Comparison of ENCODE assay signal across 8 cellular contexts in genomic region chrX:129540725-129541184, GRCh38. TPM values are rescaled to one million over a fixed set of nuclear protein-coding genes. Genes with fewer than 3 reads are reported as not detected.
DNase-seq lines count a peak whose midpoint lies in the region; ATAC-seq, FAIRE-seq and TF ChIP-seq lines count a peak whose summit lies in the region.

No MANE protein-coding gene starts in this region.

- no peaks in the 10 kb centered on the region for H3K79me2 ChIP-seq in OCI-LY1 (ENCODE audit: insufficient read depth, low read length)

- H3K4me2 ChIP-seq in OCI-LY1 (ENCODE audit: low read length) = peak overlapping the region; percentile 88

- H3K4me3 ChIP-seq in GM12864 (ENCODE audit: low read depth, low read length) (peak overlapping the region; percentile 54), OCI-LY1 (ENCODE audit: low read depth, low read length, poor library complexity, severe bottlenecking) (peak overlapping the region; percentile 83), uterus (peak overlapping the region; percentile 31 to 41)

- H4K20me1 ChIP-seq in OCI-LY1 (ENCODE audit: insufficient read depth, low read length) = no peaks in the 10 kb centered on the region

- H3K9ac ChIP-seq in OCI-LY1 (ENCODE audit: low read length) = peak overlapping the region; percentile 54; the same call in 1 of the 2 replicates

- TF ChIP-seq CTCF in GM12864 (IDR thresholded peaks at IDR 0.05; ENCODE audit: low read depth, low read length, missing control alignments) (no peak), OCI-LY1 (IDR thresholded peaks at IDR 0.05; ENCODE audit: low read length) (no peak), mesothelial cell of epicardium (IDR thresholded peaks at IDR 0.05; ENCODE audit: unreplicated experiment) (no peak), uterus (IDR thresholded peaks at IDR 0.05) (no peak), D721Med (IDR thresholded peaks at IDR 0.05; ENCODE audit: insufficient read depth, missing control alignments) (no peak)

- no peaks in the 10 kb centered on the region for H3K36me3 ChIP-seq in OCI-LY1 (ENCODE audit: insufficient read depth, low read length)
- no peaks in the 10 kb centered on the region for H3K36me3 ChIP-seq in uterus

- no peaks in the 10 kb centered on the region for H3K9me2 ChIP-seq in OCI-LY1 (ENCODE audit: low read depth, low read length)

- H3K9me3 ChIP-seq in OCI-LY1 (ENCODE audit: low read length) = no peaks in the 10 kb centered on the region
- no peaks in the 10 kb centered on the region for H3K9me3 ChIP-seq in uterus

- no peaks in the 10 kb centered on the region for H3F3A ChIP-seq in OCI-LY1 (ENCODE audit: insufficient read depth, low read length)

- H3K27ac ChIP-seq in OCI-LY1 (ENCODE audit: low read depth, low read length, poor library complexity, severe bottlenecking) (no peak overlapping the region), uterus (peak overlapping the region; percentile 60 to 72)

- H3K9me3 Mint-ChIP-seq in mesothelial cell of epicardium = no peaks in the 10 kb centered on the region

- TF ChIP-seq POLR2A in uterus (IDR thresholded peaks at IDR 0.05) = no peak

- H3K4me3 Mint-ChIP-seq in mesothelial cell of epicardium = peak overlapping the region; percentile 74

- no peaks in the 10 kb centered on the region for H3K27me3 Mint-ChIP-seq in mesothelial cell of epicardium (ENCODE audit: low read depth)

- no peak overlapping the region for H2AFZ ChIP-seq in OCI-LY1 (ENCODE audit: low read length)

- H3K4me1 ChIP-seq in OCI-LY1 (ENCODE audit: insufficient read depth, low read length, severe bottlenecking) (peaks cover 5% of the 10 kb centered on the region), uterus (no peaks in the 10 kb centered on the region)

- H3K27ac Mint-ChIP-seq in mesothelial cell of epicardium = peak overlapping the region; percentile 23

- DNase-seq in GM12864 (ENCODE audit: low read depth) = no peak
- DNase-seq in dermis blood vessel endothelial cell = peak; percentile 16
- DNase-seq in mesothelial cell of epicardium (ENCODE audit: low spot score in 2 of 2, unreplicated experiment in 2 of 2) = no peak
- DNase-seq in uterus = peak in 1 of 2 donors; percentile 18
- DNase-seq in D721Med (ENCODE audit: insufficient read length, low spot score) = no peak
- no peak for DNase-seq in NCI-H1694 treated with DMSO at 0.1 percent for 48 hours (lab: John Stamatoyannopoulos, UW)

- FAIRE-seq in D721Med (lab: Jason Lieb, UNC) = no peak

- peak; percentile 39 for ATAC-seq in HG02678 (IDR thresholded peaks at IDR 0.05; ENCODE audit: unreplicated experiment)

- intact Hi-C loops in uterus (cut with DNase I; ENCODE audit: low total_unique reads) = no loop called here

- H3K27me3 ChIP-seq in OCI-LY1 (ENCODE audit: insufficient read depth, low read length) (no peaks in the 10 kb centered on the region), uterus (no peaks in the 10 kb centered on the region)

- H3K4me1 Mint-ChIP-seq in mesothelial cell of epicardium = peaks cover 14% of the 10 kb centered on the region

- no peaks in the 10 kb centered on the region for H3K36me3 Mint-ChIP-seq in mesothelial cell of epicardium

RNA-seq across cellular contexts. Expression of gene OCRL, which starts 0.7 kb away (rescaled TPM):
- total RNA-seq in dermis blood vessel endothelial cell = 13.8 and 20.3 TPM in 2 replicates
- total RNA-seq in mesothelial cell of epicardium = 46.7 to 49.0 TPM (median 48.9 TPM) in 3 replicates
- 10 to 100 TPM in 2 of 4 donors, 1 to 10 TPM in 2; 7.2 to 34.7 (median 17.4) TPM for total RNA-seq in uterus

RNA-seq across cellular contexts. Expression of gene SMARCA1, which starts 17.5 kb away (rescaled TPM):
- total RNA-seq in dermis blood vessel endothelial cell (33.5 and 48.0 TPM in 2 replicates), mesothelial cell of epicardium (116 TPM in 3 replicates), uterus (100 to 1,000 TPM in 1 of 4 donors, 10 to 100 TPM in 3; 35.4 to 114 (median 43.1) TPM)
